Comparison of ENCODE assay signal across 1 cellular context in the genomic region with DNA sequence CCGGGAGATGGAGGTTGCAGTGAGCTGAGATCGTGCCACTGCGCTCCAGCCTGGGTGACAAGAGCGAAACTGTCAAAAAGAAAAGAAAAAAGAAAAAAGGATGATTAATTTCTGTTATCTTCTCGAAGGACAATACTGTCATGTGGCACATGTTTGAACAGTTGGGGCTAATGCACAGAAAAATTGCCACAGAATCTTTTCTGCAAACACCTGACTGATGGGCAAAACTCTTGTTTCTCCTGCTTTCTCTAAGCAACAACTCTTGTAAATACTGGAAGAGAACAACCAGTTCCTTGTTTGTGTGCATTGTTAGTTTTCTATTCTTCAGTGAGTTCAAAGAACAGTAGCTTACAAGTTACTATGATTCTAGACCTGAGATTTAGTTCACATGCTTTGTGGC.
TF ChIP-seq lines count a peak whose summit lies in the region.

No MANE protein-coding gene starts in this region.

TF ChIP-seq in HepG2, 621 proteins besides CTCF, POLR2A, EP300 and RAD21 (continued from another document):
- TF ChIP-seq, protein P1, sequence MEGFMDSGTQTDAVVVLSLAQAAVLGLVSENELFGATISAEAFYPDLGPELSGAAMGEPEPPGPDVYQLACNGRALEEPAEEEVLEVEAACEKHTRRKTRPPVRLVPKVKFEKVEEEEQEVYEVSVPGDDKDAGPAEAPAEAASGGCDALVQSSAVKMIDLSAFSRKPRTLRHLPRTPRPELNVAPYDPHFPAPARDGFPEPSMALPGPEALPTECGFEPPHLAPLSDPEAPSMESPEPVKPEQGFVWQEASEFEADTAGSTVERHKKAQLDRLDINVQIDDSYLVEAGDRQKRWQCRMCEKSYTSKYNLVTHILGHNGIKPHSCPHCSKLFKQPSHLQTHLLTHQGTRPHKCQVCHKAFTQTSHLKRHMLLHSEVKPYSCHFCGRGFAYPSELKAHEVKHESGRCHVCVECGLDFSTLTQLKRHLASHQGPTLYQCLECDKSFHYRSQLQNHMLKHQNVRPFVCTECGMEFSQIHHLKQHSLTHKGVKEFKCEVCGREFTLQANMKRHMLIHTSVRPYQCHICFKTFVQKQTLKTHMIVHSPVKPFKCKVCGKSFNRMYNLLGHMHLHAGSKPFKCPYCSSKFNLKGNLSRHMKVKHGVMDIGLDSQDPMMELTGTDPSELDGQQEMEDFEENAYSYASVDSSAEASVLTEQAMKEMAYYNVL (CRISPR knock-in tag; IDR thresholded peaks at IDR 0.05; ENCODE audit: borderline replicate concordance) = 0 out of 2 replicates have a peak, but pooled peaks have one; percentile 37
- TF ChIP-seq ZNF121 (CRISPR knock-in tag; IDR thresholded peaks at IDR 0.05) (no peak), FOXA1 (IDR thresholded peaks at IDR 0.05) (no peak), FOXA1 (CRISPR knock-in tag; IDR thresholded peaks at IDR 0.05) (peak; percentile 22; the same call in 1 of the 2 replicates), SSRP1 (CRISPR knock-in tag; IDR thresholded peaks at IDR 0.05) (no peak), HMG20B (CRISPR knock-in tag; conservative IDR thresholded peaks at IDR 0.05) (0 out of 2 replicates have a peak, but pooled peaks have one; percentile 17), PLRG1 (conservative IDR thresholded peaks at IDR 0.05) (no peak), RARA (CRISPR knock-in tag; IDR thresholded peaks at IDR 0.05) (no peak), EED (CRISPR knock-in tag; IDR thresholded peaks at IDR 0.05) (no peak), SP140L (CRISPR knock-in tag; IDR thresholded peaks at IDR 0.05; ENCODE audit: borderline replicate concordance) (no peak), SPEN (CRISPR knock-in tag; IDR thresholded peaks at IDR 0.05; ENCODE audit: low read depth) (no peak), GATAD1 (CRISPR knock-in tag; IDR thresholded peaks at IDR 0.05) (no peak), NAIF1 (CRISPR knock-in tag; IDR thresholded peaks at IDR 0.05; ENCODE audit: borderline replicate concordance) (no peak), REL (CRISPR knock-in tag; conservative IDR thresholded peaks at IDR 0.05) (no peak), NR2F2 (IDR thresholded peaks at IDR 0.05; ENCODE audit: borderline replicate concordance, low read depth) (no peak), BHLHE40 (IDR thresholded peaks at IDR 0.05; ENCODE audit: low read length) (peak; percentile 64)
- TF ChIP-seq, protein P2, sequence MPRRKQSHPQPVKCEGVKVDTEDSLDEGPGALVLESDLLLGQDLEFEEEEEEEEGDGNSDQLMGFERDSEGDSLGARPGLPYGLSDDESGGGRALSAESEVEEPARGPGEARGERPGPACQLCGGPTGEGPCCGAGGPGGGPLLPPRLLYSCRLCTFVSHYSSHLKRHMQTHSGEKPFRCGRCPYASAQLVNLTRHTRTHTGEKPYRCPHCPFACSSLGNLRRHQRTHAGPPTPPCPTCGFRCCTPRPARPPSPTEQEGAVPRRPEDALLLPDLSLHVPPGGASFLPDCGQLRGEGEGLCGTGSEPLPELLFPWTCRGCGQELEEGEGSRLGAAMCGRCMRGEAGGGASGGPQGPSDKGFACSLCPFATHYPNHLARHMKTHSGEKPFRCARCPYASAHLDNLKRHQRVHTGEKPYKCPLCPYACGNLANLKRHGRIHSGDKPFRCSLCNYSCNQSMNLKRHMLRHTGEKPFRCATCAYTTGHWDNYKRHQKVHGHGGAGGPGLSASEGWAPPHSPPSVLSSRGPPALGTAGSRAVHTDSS (CRISPR knock-in tag; conservative IDR thresholded peaks at IDR 0.05) = no peak
